Comparison of ENCODE assay signal across 13 cellular contexts in the genomic region with DNA sequence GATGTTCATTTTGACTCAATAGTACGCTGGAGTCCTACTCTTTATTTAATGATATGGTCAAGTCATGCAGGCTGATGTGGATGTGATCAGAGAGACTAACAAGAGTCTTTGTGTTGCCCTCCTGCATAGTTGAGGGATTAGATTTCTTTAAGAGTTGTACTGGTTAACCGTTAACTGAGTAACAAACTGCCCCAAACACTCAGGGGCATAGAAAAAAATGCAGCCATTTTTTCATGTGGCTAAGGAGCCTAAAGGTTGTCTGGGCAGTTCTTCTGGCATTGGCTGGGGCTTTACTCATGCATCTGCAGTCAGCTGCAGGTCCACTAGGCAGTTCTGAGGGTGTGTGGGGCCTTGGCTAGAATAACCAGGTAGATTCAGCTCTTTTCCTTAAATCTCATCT. TPM values are rescaled to one million over a fixed set of nuclear protein-coding genes. Genes with fewer than 3 reads are reported as not detected.
DNase-seq lines count a peak whose midpoint lies in the region; ATAC-seq and TF ChIP-seq lines count a peak whose summit lies in the region.
"Had no signal": no experiment of that assay in that cellular context is flagged by ENCODE, and none has a peak within 500 bp of the region (broad histone marks: within the 10 kb centered on the region; RNA-seq: fewer than 3 reads in every experiment).

No MANE protein-coding gene starts in this region.

- in situ Hi-C loops in IMR-90 (cut with MboI; ENCODE audit: low sequenced_read_pairs), result loop anchor here (25.0 kb wide), 2 partner anchors 647 to 653 kb away; no protein-coding TSS in a partner anchor

- no peaks in the 10 kb centered on the region for H4K20me1 ChIP-seq in IMR-90 (ENCODE audit: insufficient read depth, low read length)

- peak overlapping the region; percentile 33; the same call in 1 of the 2 replicates for H3K4me2 ChIP-seq in IMR-90 (ENCODE audit: low read depth, low read length)
- H3K4me2 ChIP-seq: KMS-11 had no signal

- peaks cover 29% of the 10 kb centered on the region for H3K36me3 Mint-ChIP-seq in T-helper 2 cell treated with Interferon-gamma antibody and Interleukin-4, amounts not matched to agents 5 μg/mL and 100 μg/mL, for 36 hours (ENCODE audit: low read depth)
- no peaks in the 10 kb centered on the region for H3K36me3 Mint-ChIP-seq in osteocyte (ENCODE audit: unreplicated experiment)

- peak overlapping the region; percentile 31; the same call in 1 of the 2 replicates for H2BK20ac ChIP-seq in IMR-90 (ENCODE audit: low read depth, low read length)

- H3K4me1 ChIP-seq in IMR-90 (ENCODE audit: control insufficient read depth, insufficient read depth, low read length) (peaks cover 11% of the 10 kb centered on the region), upper lobe of left lung (peaks cover 0 to 3% (median 0%) of the 10 kb centered on the region in 4 donors)
- H3K4me1 ChIP-seq: right atrium auricular region had no signal

- no peak overlapping the region for H3K27ac ChIP-seq in IMR-90 (ENCODE audit: insufficient read depth, low read length)
- H3K27ac ChIP-seq in epithelial cell of prostate, result peak overlapping the region; percentile 62
- H3K27ac ChIP-seq in upper lobe of left lung, result no peak overlapping the region
- H3K27ac ChIP-seq: KMS-11, right atrium auricular region had no signal

- H3K4ac ChIP-seq in IMR-90 (ENCODE audit: low read depth, low read length), result peak overlapping the region; percentile 76

- H3K56ac ChIP-seq in IMR-90 (ENCODE audit: extremely low read depth, insufficient read depth, low read length), result no peak overlapping the region; the same call in 1 of the 2 replicates

- peak overlapping the region; percentile 34; the same call in 1 of the 2 replicates for H3K14ac ChIP-seq in IMR-90 (replicated peaks; ENCODE audit: low read depth, low read length)

- H2BK5ac ChIP-seq in IMR-90 (ENCODE audit: low read depth, low read length, poor library complexity, severe bottlenecking), result peak overlapping the region; percentile 31

- TF ChIP-seq RAD21 in IMR-90 (IDR thresholded peaks at IDR 0.05; ENCODE audit: low read length), result no peak

- H3K9me3 ChIP-seq in IMR-90 (ENCODE audit: control insufficient read depth, insufficient read depth, low read length) (no peaks in the 10 kb centered on the region), upper lobe of left lung (no peaks in the 10 kb centered on the region)
- H3K9me3 ChIP-seq: right atrium auricular region had no signal

- H3K36me3 ChIP-seq in IMR-90 (ENCODE audit: control insufficient read depth, insufficient read depth, low read length), result no peaks in the 10 kb centered on the region
- H3K36me3 ChIP-seq in upper lobe of left lung, result no peaks in the 10 kb centered on the region
- H3K36me3 ChIP-seq: right atrium auricular region had no signal

- peak overlapping the region; percentile 53; the same call in 1 of the 2 replicates for H4K91ac ChIP-seq in IMR-90 (ENCODE audit: insufficient read depth, low read depth, low read length)

- CTCF ChIA-PET in IMR-90 (lab: Yijun Ruan, JAX), result no interaction called here

- dilution Hi-C loops in IMR-90 (cut with HindIII; ENCODE audit: low sequenced_read_pairs, unreplicated experiment), result no loop called here

- TF ChIP-seq EP300 in upper lobe of left lung (IDR thresholded peaks at IDR 0.05), result no peak

- H3K23ac ChIP-seq in IMR-90 (ENCODE audit: low read depth, low read length), result 0 out of 2 replicates have a peak overlapping the region, but pooled peaks have one; percentile 8

- no peak for TF ChIP-seq CTCF in IMR-90 (conservative IDR thresholded peaks at IDR 0.05; ENCODE audit: low read depth, low read length)
- TF ChIP-seq CTCF in osteocyte (IDR thresholded peaks at IDR 0.05), result no peak
- TF ChIP-seq CTCF in upper lobe of left lung (IDR thresholded peaks at IDR 0.05), result no peak

- no TSS peak for BruUV-seq in IMR-90 (replicated peaks; lab: Mats Ljungman, UMichigan)

- peaks cover 6% of the 10 kb centered on the region for H3K9me1 ChIP-seq in IMR-90 (ENCODE audit: insufficient read depth, low read length)

- H4K8ac ChIP-seq in IMR-90 (ENCODE audit: low read depth in 2 of 2, low read length in 2 of 2), result peak overlapping the region in 1 of 2 experiments; percentile 13; a peak in 1 of 4 replicates

- H3K27ac Mint-ChIP-seq in T-helper 2 cell treated with Interferon-gamma antibody and Interleukin-4, amounts not matched to agents 5 μg/mL and 100 μg/mL, for 36 hours, result no peak overlapping the region
- H3K27ac Mint-ChIP-seq in osteocyte (ENCODE audit: unreplicated experiment), result peak overlapping the region; percentile 46

- no CpG with 5 or more reads among the region's 2 CpGs for WGBS in IMR-90 (ENCODE audit: extremely low coverage in 2 of 2, insufficient read length in 1 of 2), 2 experiments
- 70 to 71% methylated on average over 2 of the region's 2 CpGs for WGBS in upper lobe of left lung, 2 donors

- intact Hi-C loops in IMR-90 (cut with micrococcal nuclease), result loop anchor here (1.0 kb wide), 1 partner anchor 652 kb away; no protein-coding TSS in a partner anchor
- intact Hi-C loops in posterior vena cava (cut with DNase I), result loop anchor here in 1 of 2 donors (10.0 kb wide), 1 partner anchor 235 kb away; no protein-coding TSS in a partner anchor

- no peak overlapping the region for H3K9ac ChIP-seq in IMR-90 (ENCODE audit: low read depth, low read length)
- H3K9ac ChIP-seq: KMS-11 had no signal

- peaks cover 70% of the 10 kb centered on the region for H3K4me1 Mint-ChIP-seq in T-helper 2 cell treated with Interferon-gamma antibody and Interleukin-4, amounts not matched to agents 5 μg/mL and 100 μg/mL, for 36 hours (ENCODE audit: low read depth)
- peaks cover 46% of the 10 kb centered on the region for H3K4me1 Mint-ChIP-seq in osteocyte (ENCODE audit: unreplicated experiment)

- TF ChIP-seq POLR2A in IMR-90 (IDR thresholded peaks at IDR 0.05; ENCODE audit: low read depth, low read length) (no peak), upper lobe of left lung (IDR thresholded peaks at IDR 0.05) (no peak)

- peak overlapping the region; percentile 77; the same call in 1 of the 2 replicates for H2BK120ac ChIP-seq in IMR-90 (ENCODE audit: low read depth, low read length)

- H3K27me3 ChIP-seq in IMR-90 (ENCODE audit: control insufficient read depth, insufficient read depth, low read length) (no peaks in the 10 kb centered on the region), upper lobe of left lung (no peaks in the 10 kb centered on the region)
- H3K27me3 ChIP-seq: right atrium auricular region had no signal

- no peak for DNase-seq in T-helper 2 cell treated with Interferon-gamma antibody and Interleukin-4, amounts not matched to agents 5 μg/mL and 100 μg/mL, for 36 hours (ENCODE audit: low spot score)
- DNase-seq in T-helper 2 cell (no peak), IMR-90 (peak; percentile 42), epithelial cell of prostate (ENCODE audit: low read depth, low spot score) (no peak), osteocyte (ENCODE audit: extremely low spot score, unreplicated experiment) (no peak), upper lobe of left lung (no peak), posterior vena cava (ENCODE audit: low spot score) (no peak)
- no peak for DNase-seq in NK-92 treated with Interleukin-12 subunit alpha and Interleukin-12 subunit beta, amount 100 ng/mL, for 24 hours (lab: John Stamatoyannopoulos, UW)
- DNase-seq: DMS79 treated with DMSO at 0.1 percent for 48 hours, midbrain, NCI-H187 treated with DMSO at 0.1 percent for 48 hours had no signal

- H3K4me3 ChIP-seq in IMR-90 (ENCODE audit: insufficient read depth, low read depth, low read length), result no peak overlapping the region
- no peak overlapping the region for H3K4me3 ChIP-seq in upper lobe of left lung
- H3K4me3 ChIP-seq: right atrium auricular region had no signal

- H2AFZ ChIP-seq in IMR-90 (replicated peaks; ENCODE audit: low read length, poor library complexity), result no peak overlapping the region

- H2AK5ac ChIP-seq in IMR-90 (ENCODE audit: low read depth, low read length), result peak overlapping the region; percentile 25; the same call in 1 of the 2 replicates

- H3K27me3 Mint-ChIP-seq in T-helper 2 cell treated with Interferon-gamma antibody and Interleukin-4, amounts not matched to agents 5 μg/mL and 100 μg/mL, for 36 hours (ENCODE audit: low read depth), result no peaks in the 10 kb centered on the region
- no peaks in the 10 kb centered on the region for H3K27me3 Mint-ChIP-seq in osteocyte (ENCODE audit: unreplicated experiment)

- H3K9me3 Mint-ChIP-seq in T-helper 2 cell treated with Interferon-gamma antibody and Interleukin-4, amounts not matched to agents 5 μg/mL and 100 μg/mL, for 36 hours, result no peaks in the 10 kb centered on the region
- H3K9me3 Mint-ChIP-seq in osteocyte (ENCODE audit: unreplicated experiment), result no peaks in the 10 kb centered on the region

- H2AK9ac ChIP-seq in IMR-90 (replicated peaks; ENCODE audit: low read depth, low read length, poor library complexity), result peak overlapping the region; percentile 5

- POLR2A ChIA-PET in IMR-90 (lab: Charles Lee; ENCODE audit: unreplicated experiment), result no interaction called here

- H3K79me1 ChIP-seq in IMR-90 (ENCODE audit: low read depth in 1 of 2, low read length in 2 of 2), result peaks cover 21 to 53% of the 10 kb centered on the region in 2 experiments; a peak in 3 of 4 replicates

- peak overlapping the region; percentile 6; the same call in 1 of the 2 replicates for H4K5ac ChIP-seq in IMR-90 (ENCODE audit: low read depth, low read length)

- 0 out of 3 replicates have a peak overlapping the region, but pooled peaks have one; percentile 30 for H2BK15ac ChIP-seq in IMR-90 (ENCODE audit: low read depth, low read length)

- peak overlapping the region; percentile 6; the same call in 1 of the 2 replicates for H3K18ac ChIP-seq in IMR-90 (ENCODE audit: low read depth, low read length)

- peak; percentile 34 for ATAC-seq in IMR-90 (ENCODE audit: low read depth)
- no peak for ATAC-seq in upper lobe of left lung (ENCODE audit: low FRiP score in 2 of 2)

- peak overlapping the region; percentile 21 for H3K4me3 Mint-ChIP-seq in T-helper 2 cell treated with Interferon-gamma antibody and Interleukin-4, amounts not matched to agents 5 μg/mL and 100 μg/mL, for 36 hours
- H3K4me3 Mint-ChIP-seq in osteocyte (ENCODE audit: unreplicated experiment), result no peak overlapping the region

TF ChIP-seq in IMR-90, 13 proteins besides CTCF, POLR2A, EP300 and RAD21 (continues in another document):
- TF ChIP-seq, protein P1, sequence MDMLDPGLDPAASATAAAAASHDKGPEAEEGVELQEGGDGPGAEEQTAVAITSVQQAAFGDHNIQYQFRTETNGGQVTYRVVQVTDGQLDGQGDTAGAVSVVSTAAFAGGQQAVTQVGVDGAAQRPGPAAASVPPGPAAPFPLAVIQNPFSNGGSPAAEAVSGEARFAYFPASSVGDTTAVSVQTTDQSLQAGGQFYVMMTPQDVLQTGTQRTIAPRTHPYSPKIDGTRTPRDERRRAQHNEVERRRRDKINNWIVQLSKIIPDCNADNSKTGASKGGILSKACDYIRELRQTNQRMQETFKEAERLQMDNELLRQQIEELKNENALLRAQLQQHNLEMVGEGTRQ (IDR thresholded peaks at IDR 0.05; ENCODE audit: low read depth, low read length), result no peak

RNA-seq across cellular contexts. Expression of a gene that starts 32.5 kb away (rescaled TPM):
- total RNA-seq in IMR-90 (2012; rRNA removed) (63.6 and 75.3 TPM in 2 replicates), osteocyte (13.1 and 15.2 TPM in 2 replicates), upper lobe of left lung (100 to 1,000 TPM in 1 of 6 donors, 10 to 100 TPM in 5; 17.6 to 127 (median 39.9) TPM), posterior vena cava (10 to 100 TPM; 18.9 to 26.4 TPM)
- 46.7 and 58.6 TPM in 2 replicates for polyA plus RNA-seq in IMR-90 (2012; rRNA removed)
- 15.4 and 38.0 TPM in 2 replicates for polyA plus RNA-seq in IMR-90 (2012; cell fraction: cytosol; rRNA removed)
- 38.5 and 130 TPM in 2 replicates for polyA plus RNA-seq in IMR-90 (2012; cell fraction: nucleus; rRNA removed; ENCODE audit: low replicate concordance)
